In genomic region chr7:30750574-30751256, GRCh38 we compare ENCODE assay signal across 8 cellular contexts. TPM values are rescaled to one million over a fixed set of nuclear protein-coding genes. Genes with fewer than 3 reads are reported as not detected.
DNase-seq lines count a peak whose midpoint lies in the region; ATAC-seq, FAIRE-seq and TF ChIP-seq lines count a peak whose summit lies in the region.

No MANE protein-coding gene starts in this region.

- TF ChIP-seq POLR2A in endothelial cell of umbilical vein (IDR thresholded peaks at IDR 0.05; ENCODE audit: low read depth, low read length), result no peak

- H3K4me1 ChIP-seq in endothelial cell of umbilical vein (ENCODE audit: control insufficient read depth, extremely low read depth, insufficient read depth, low read length) (no peaks in the 10 kb centered on the region), upper lobe of right lung (peaks cover 16% of the 10 kb centered on the region)

- TF ChIP-seq CTCF in endothelial cell of umbilical vein (IDR thresholded peaks at IDR 0.05; ENCODE audit: extremely low read depth in 1 of 2, insufficient read depth in 1 of 2, low read depth in 1 of 2, low read length in 2 of 2) (no peak), upper lobe of right lung (IDR thresholded peaks at IDR 0.05) (no peak)

- no peaks in the 10 kb centered on the region for H3K9me1 ChIP-seq in endothelial cell of umbilical vein (replicated peaks; ENCODE audit: control insufficient read depth, extremely low read depth, insufficient read depth, low read length)

- H3K27ac ChIP-seq in endothelial cell of umbilical vein (ENCODE audit: insufficient read depth, low read depth, low read length) (no peak overlapping the region), upper lobe of right lung (peak overlapping the region; percentile 84)

- peaks cover 0 to 3% of the 10 kb centered on the region in 2 experiments for H3K27me3 ChIP-seq in endothelial cell of umbilical vein (ENCODE audit: control insufficient read depth in 2 of 2, insufficient read depth in 2 of 2, low read length in 2 of 2)
- H3K27me3 ChIP-seq in upper lobe of right lung, result no peaks in the 10 kb centered on the region

- H3K9me3 ChIP-seq in endothelial cell of umbilical vein (replicated peaks; ENCODE audit: control insufficient read depth, insufficient read depth, low read length) (no peaks in the 10 kb centered on the region), upper lobe of right lung (no peaks in the 10 kb centered on the region)

- intact Hi-C loops in endothelial cell of umbilical vein (cut with micrococcal nuclease) (no loop called here), upper lobe of right lung (cut with DNase I) (no loop called here)

- H2AFZ ChIP-seq in endothelial cell of umbilical vein (ENCODE audit: low read depth, low read length), result peak overlapping the region; percentile 7

- ATAC-seq in upper lobe of right lung, result peak; percentile 72
- no peak for ATAC-seq in HG02870 (IDR thresholded peaks at IDR 0.05; ENCODE audit: unreplicated experiment)

- H3K4me2 ChIP-seq in endothelial cell of umbilical vein (ENCODE audit: insufficient read depth, low read length), result no peak overlapping the region

- H3K36me3 ChIP-seq in endothelial cell of umbilical vein (ENCODE audit: control insufficient read depth in 2 of 2, extremely low read depth in 1 of 2, insufficient read depth in 2 of 2, low read length in 2 of 2), result no peaks in the 10 kb centered on the region
- peaks cover 14% of the 10 kb centered on the region for H3K36me3 ChIP-seq in upper lobe of right lung

- no TSS peak for BruUV-seq in endothelial cell of umbilical vein (replicated peaks; lab: Mats Ljungman, UMichigan)

- DNase-seq in NCI-H2107 treated with DMSO at 0.1 percent for 48 hours (lab: John Stamatoyannopoulos, UW; ENCODE audit: unreplicated experiment) (peak; percentile 55), endothelial cell of umbilical vein (ENCODE audit: low read depth, low spot score) (no peak), midbrain (lab: John Stamatoyannopoulos, UW) (peak; percentile 71), upper lobe of right lung (peak; percentile 75), SIG-M5 (lab: John Stamatoyannopoulos, UW) (no peak), NCI-H1092 treated with DMSO at 0.1 percent for 48 hours (lab: John Stamatoyannopoulos, UW) (no peak), SK-N-DZ (ENCODE audit: low spot score) (no peak)

- no peaks in the 10 kb centered on the region for H4K20me1 ChIP-seq in endothelial cell of umbilical vein (replicated peaks; ENCODE audit: control insufficient read depth, extremely low read depth, insufficient read depth, low read length)

- H3K4me3 ChIP-seq in endothelial cell of umbilical vein (replicated peaks in 1 of 3; ENCODE audit: insufficient read depth in 1 of 3, low read depth in 1 of 3, low read length in 3 of 3) (no peak overlapping the region), upper lobe of right lung (no peak overlapping the region)

- dilution Hi-C loops in endothelial cell of umbilical vein (cut with MboI; ENCODE audit: extremely low pct_ligation_motif_present, low sequenced_read_pairs), result no loop called here

- H3K9ac ChIP-seq in endothelial cell of umbilical vein (replicated peaks; ENCODE audit: extremely low read depth, insufficient read depth, low read length), result no peak overlapping the region

- no peak for FAIRE-seq in endothelial cell of umbilical vein (lab: Jason Lieb, UNC)

- H3K79me2 ChIP-seq in endothelial cell of umbilical vein (ENCODE audit: control insufficient read depth, insufficient read depth, low read length), result no peaks in the 10 kb centered on the region

- POLR2A ChIA-PET in endothelial cell of umbilical vein (lab: Charles Lee), result interaction anchor here (0.5 kb wide), 1 partner anchor 69 kb away, joined by 5 read pairs; no protein-coding TSS in a partner anchor

- CTCF ChIA-PET in endothelial cell of umbilical vein (lab: Charles Lee), result no interaction called here

TF ChIP-seq in endothelial cell of umbilical vein, 7 proteins besides CTCF, POLR2A, EP300 and RAD21:
- no peak for TF ChIP-seq MYC (IDR thresholded peaks at IDR 0.05; ENCODE audit: low read depth, low read length)
- TF ChIP-seq JUN (IDR thresholded peaks at IDR 0.05; ENCODE audit: borderline replicate concordance, insufficient read depth, insufficient read length, low read depth), result no peak
- TF ChIP-seq POLR2AphosphoS5 (IDR thresholded peaks at IDR 0.05; ENCODE audit: insufficient read depth, low read depth, low read length), result no peak

RNA-seq across cellular contexts. Expression of gene INMT, which starts 1.2 kb away (rescaled TPM):
- total RNA-seq in endothelial cell of umbilical vein, result not detected in 2 replicates
- not detected in 2 replicates for polyA plus RNA-seq in endothelial cell of umbilical vein
- polyA plus RNA-seq in endothelial cell of umbilical vein (2011; cell fraction: cytosol; rRNA removed), result not detected in 2 replicates
- polyA plus RNA-seq in endothelial cell of umbilical vein (2011; cell fraction: nucleus; rRNA removed), result not detected in 2 replicates
- polyA plus RNA-seq in endothelial cell of umbilical vein (2012), result not detected in 2 replicates
- polyA minus RNA-seq in endothelial cell of umbilical vein, result 0.19 TPM in 1 of 2 replicates, not detected in the other
- polyA minus RNA-seq in endothelial cell of umbilical vein (2011; cell fraction: cytosol; rRNA and poly(A)+ RNA removed), result not detected
- polyA minus RNA-seq in endothelial cell of umbilical vein (2011; cell fraction: nucleus; rRNA and poly(A)+ RNA removed), result not detected in 2 replicates
- total RNA-seq in upper lobe of right lung, result 501 TPM
- not detected in 2 replicates for polyA plus RNA-seq in SK-N-DZ (2014; cell fraction: cytosol; rRNA removed)
- polyA plus RNA-seq in SK-N-DZ (2014; cell fraction: nucleus; rRNA removed), result 0.22 TPM in 1 of 2 replicates, not detected in the other

RNA-seq across cellular contexts. Expression of gene MINDY4, which starts 20.5 kb away (rescaled TPM):
- 4.7 and 5.2 TPM in 2 replicates for total RNA-seq in endothelial cell of umbilical vein
- 2.2 and 2.3 TPM in 2 replicates for polyA plus RNA-seq in endothelial cell of umbilical vein
- polyA plus RNA-seq in endothelial cell of umbilical vein (2011; cell fraction: cytosol; rRNA removed), result 1.5 and 1.9 TPM in 2 replicates
- 8.1 TPM in 2 replicates for polyA plus RNA-seq in endothelial cell of umbilical vein (2011; cell fraction: nucleus; rRNA removed)
- polyA plus RNA-seq in endothelial cell of umbilical vein (2012), result 2.3 and 2.4 TPM in 2 replicates
- 2.7 and 4.2 TPM in 2 replicates for polyA minus RNA-seq in endothelial cell of umbilical vein
- polyA minus RNA-seq in endothelial cell of umbilical vein (2011; cell fraction: cytosol; rRNA and poly(A)+ RNA removed), result not detected
- 6.9 and 7.8 TPM in 2 replicates for polyA minus RNA-seq in endothelial cell of umbilical vein (2011; cell fraction: nucleus; rRNA and poly(A)+ RNA removed)
- 20.1 TPM for total RNA-seq in upper lobe of right lung
- polyA plus RNA-seq in SK-N-DZ (2014; cell fraction: cytosol; rRNA removed), result 3.1 and 3.7 TPM in 2 replicates
- polyA plus RNA-seq in SK-N-DZ (2014; cell fraction: nucleus; rRNA removed), result 3.0 and 4.3 TPM in 2 replicates

Comparison
In these comparisons a context has a peak if more than half of its experiments do, and no peak if none do; other contexts are left out.
1. DNase-seq: peak in NCI-H2107 treated with DMSO at 0.1 percent for 48 hours (single experiment), midbrain (single experiment) and upper lobe of right lung (single experiment); none in endothelial cell of umbilical vein (single experiment), SIG-M5 (single experiment), NCI-H1092 treated with DMSO at 0.1 percent for 48 hours (single experiment) and SK-N-DZ (single experiment).
2. RNA of gene INMT, which starts 1.2 kb away (total RNA-seq): 501 TPM in upper lobe of right lung (single experiment); not detected in endothelial cell of umbilical vein; every median in the first group is over 100 times any median in the second.